8 cellular contexts compared by ENCODE assay signal in genomic region chr2:149040451-149040850, GRCh38. TPM values are rescaled to one million over a fixed set of nuclear protein-coding genes. Genes with fewer than 3 reads are reported as not detected.
DNase-seq lines count a peak whose midpoint lies in the region; ATAC-seq, FAIRE-seq and TF ChIP-seq lines count a peak whose summit lies in the region.

No MANE protein-coding gene starts in this region.

- H3K9ac ChIP-seq in K562 (ENCODE audit: insufficient read depth in 1 of 2, low read depth in 2 of 2, low read length in 2 of 2), result no peak overlapping the region
- H3K9ac ChIP-seq in parathyroid adenoma, result no peak overlapping the region

- H3K9me3 Mint-ChIP-seq in Calu3 (ENCODE audit: low read depth, unreplicated experiment), result no peaks in the 10 kb centered on the region
- H3K9me3 Mint-ChIP-seq in GM23338, result no peaks in the 10 kb centered on the region; the same call in 2 of the 3 replicates

- BruUV-seq in Calu3 (replicated peaks; lab: Mats Ljungman, UMichigan) (no TSS peak), OCI-LY7 (replicated peaks; lab: Mats Ljungman, UMichigan) (no TSS peak), K562 (replicated peaks; lab: Mats Ljungman, UMichigan) (no TSS peak)

- 0% methylated on average over 7 of the region's 7 CpGs for WGBS in K562 (ENCODE audit: insufficient coverage, low coverage, missing lambda C conversion rate)

- no peaks in the 10 kb centered on the region for H3K9me1 ChIP-seq in K562 (ENCODE audit: control insufficient read depth, insufficient read depth, low read length)

- H4K20me1 ChIP-seq in GM23338 (replicated peaks; ENCODE audit: insufficient read depth), result peaks cover 4% of the 10 kb centered on the region; the same call in 1 of the 2 replicates
- H4K20me1 ChIP-seq in OCI-LY7 (ENCODE audit: insufficient read depth, low read length), result no peaks in the 10 kb centered on the region
- H4K20me1 ChIP-seq in K562 (replicated peaks; ENCODE audit: control insufficient read depth, insufficient read depth, low read length), result no peaks in the 10 kb centered on the region

- H3K4me1 Mint-ChIP-seq in Calu3 (ENCODE audit: low read depth, unreplicated experiment) (no peaks in the 10 kb centered on the region), GM23338 (0 out of 3 replicates have a peak, but pooled peaks cover 2% of the 10 kb centered on the region)

- H3K4me2 ChIP-seq in GM23338, result no peak overlapping the region
- H3K4me2 ChIP-seq in OCI-LY7 (ENCODE audit: low read length), result no peak overlapping the region
- no peak overlapping the region for H3K4me2 ChIP-seq in K562 (ENCODE audit: insufficient read depth, low read length)
- no peak overlapping the region for H3K4me2 ChIP-seq in parathyroid adenoma (ENCODE audit: low read length)

- peaks cover 11% of the 10 kb centered on the region for H3K36me3 Mint-ChIP-seq in Calu3 (ENCODE audit: insufficient read depth, unreplicated experiment)
- H3K36me3 Mint-ChIP-seq in GM23338 (ENCODE audit: low read depth), result no peaks in the 10 kb centered on the region

- no peaks in the 10 kb centered on the region for H3K79me2 ChIP-seq in GM23338 (replicated peaks; ENCODE audit: insufficient read depth)
- H3K79me2 ChIP-seq in OCI-LY7 (ENCODE audit: insufficient read depth, low read depth, low read length), result no peaks in the 10 kb centered on the region
- H3K79me2 ChIP-seq in K562 (ENCODE audit: control insufficient read depth, insufficient read depth, low read length), result no peaks in the 10 kb centered on the region
- H3K79me2 ChIP-seq in parathyroid adenoma, result no peaks in the 10 kb centered on the region

- H3K27ac Mint-ChIP-seq in Calu3 (ENCODE audit: unreplicated experiment) (no peak overlapping the region), GM23338 (no peak overlapping the region)

- in situ Hi-C loops in K562 (cut with MboI), result no loop called here

- no peaks in the 10 kb centered on the region; the same call in 1 of the 2 replicates for H3K4me1 ChIP-seq in GM23338 (ENCODE audit: insufficient read depth)
- peaks cover 10% of the 10 kb centered on the region for H3K4me1 ChIP-seq in OCI-LY7 (ENCODE audit: insufficient read depth, low read length, poor library complexity, severe bottlenecking)
- peaks cover 0 to 10% of the 10 kb centered on the region in 2 experiments; a peak in 1 of 5 replicates for H3K4me1 ChIP-seq in K562 (replicated peaks in 1 of 2; ENCODE audit: control insufficient read depth in 2 of 2, insufficient read depth in 2 of 2, low read length in 2 of 2)
- no peaks in the 10 kb centered on the region for H3K4me1 ChIP-seq in parathyroid adenoma

- peak; percentile 11 to 61; a peak in 2 of 4 replicates for TF ChIP-seq RAD21 in K562 (CRISPR knock-in tag; conservative IDR thresholded peaks at IDR 0.05 in 1 of 2, IDR thresholded peaks at IDR 0.05 in 1 of 2)

- H3K9me3 ChIP-seq in OCI-LY7 (ENCODE audit: low read length) (no peaks in the 10 kb centered on the region), K562 (replicated peaks; ENCODE audit: control insufficient read depth, insufficient read depth, low read depth, low read length) (no peaks in the 10 kb centered on the region), parathyroid adenoma (ENCODE audit: control insufficient read depth, low read length) (no peaks in the 10 kb centered on the region)

- FAIRE-seq in K562 (lab: Jason Lieb, UNC), result peak; percentile 92

- peak; percentile 21 for TF ChIP-seq CTCF in Calu3 (IDR thresholded peaks at IDR 0.05; ENCODE audit: unreplicated experiment)
- peak; percentile 93 to 95 for TF ChIP-seq CTCF in GM23338 (conservative IDR thresholded peaks at IDR 0.05; ENCODE audit: low read depth in 2 of 2)
- peak; percentile 85 for TF ChIP-seq CTCF in OCI-LY7 (conservative IDR thresholded peaks at IDR 0.05; ENCODE audit: low read length)
- TF ChIP-seq CTCF in K562 (IDR thresholded peaks at IDR 0.05 in 2 of 3, conservative IDR thresholded peaks at IDR 0.05 in 1 of 3; ENCODE audit: insufficient read depth in 2 of 3, low read depth in 1 of 3, low read length in 3 of 3), result peak; percentile 74 to 86 (median 75)
- peak; percentile 22 for TF ChIP-seq CTCF in parathyroid adenoma (IDR thresholded peaks at IDR 0.05)

- H3K27ac ChIP-seq in GM23338 (ENCODE audit: low read depth) (no peak overlapping the region), OCI-LY7 (ENCODE audit: low read depth, low read length, poor library complexity, severe bottlenecking) (no peak overlapping the region), K562 (ENCODE audit: extremely low read depth, low read depth, low read length) (no peak overlapping the region), parathyroid adenoma (no peak overlapping the region)

- no peaks in the 10 kb centered on the region for H3F3A ChIP-seq in GM23338 (replicated peaks; ENCODE audit: low read depth)

- CTCF ChIA-PET in Calu3 (lab: Charles Lee), result interaction anchor here (0.6 to 0.8 kb wide), 2 partner anchors 225 to 273 kb away, joined by 3 to 5 read pairs; no protein-coding TSS in a partner anchor
- CTCF ChIA-PET in OCI-LY7 (lab: Charles Lee; ENCODE audit: unreplicated experiment), result no interaction called here
- CTCF ChIA-PET in K562 (lab: Yijun Ruan, JAX; ENCODE audit: low intra/inter-chr PET ratio), result interaction anchor here (0.8 kb wide), 1 partner anchor 521 kb away, joined by 4 read pairs; no protein-coding TSS in a partner anchor

- H3K9me2 ChIP-seq in GM23338 (ENCODE audit: insufficient read depth) (no peaks in the 10 kb centered on the region), OCI-LY7 (ENCODE audit: insufficient read depth, low read length) (no peaks in the 10 kb centered on the region)

- H3K4me3 ChIP-seq in GM23338 (no peak overlapping the region), OCI-LY7 (ENCODE audit: low read depth, low read length, poor library complexity, severe bottlenecking) (no peak overlapping the region), K562 (no peak overlapping the region), parathyroid adenoma (ENCODE audit: low read depth, low read length) (no peak overlapping the region)

- no peak for TF ChIP-seq EP300 in K562 (IDR thresholded peaks at IDR 0.05; ENCODE audit: low read length)

- H3K27me3 Mint-ChIP-seq in Calu3 (ENCODE audit: unreplicated experiment) (peaks cover 13% of the 10 kb centered on the region), GM23338 (ENCODE audit: insufficient read depth, low read depth, poor library complexity) (peaks cover 19% of the 10 kb centered on the region)

- no peaks in the 10 kb centered on the region for H3K36me3 ChIP-seq in GM23338 (ENCODE audit: insufficient read depth)
- no peaks in the 10 kb centered on the region for H3K36me3 ChIP-seq in OCI-LY7 (ENCODE audit: insufficient read depth, low read length)
- no peaks in the 10 kb centered on the region for H3K36me3 ChIP-seq in K562 (ENCODE audit: control insufficient read depth, insufficient read depth, low read length)
- H3K36me3 ChIP-seq in parathyroid adenoma (ENCODE audit: control insufficient read depth, insufficient read depth, low read length), result no peaks in the 10 kb centered on the region

- POLR2A ChIA-PET in OCI-LY7 (lab: Charles Lee) (interaction anchor here (1.4 kb wide), 1 partner anchor 15 kb away, joined by 3 read pairs; no protein-coding TSS in a partner anchor), K562 (lab: Yijun Ruan, JAX) (interaction anchor here (1.1 kb wide), 1 partner anchor 19 kb away, joined by 3 read pairs; no protein-coding TSS in a partner anchor)

- H3K27me3 ChIP-seq in GM23338 (ENCODE audit: insufficient read depth) (peaks cover 29% of the 10 kb centered on the region), K562 (ENCODE audit: control insufficient read depth in 2 of 2, insufficient read depth in 2 of 2, low read length in 2 of 2) (peaks cover 4 to 26% of the 10 kb centered on the region in 2 experiments; a peak in 3 of 5 replicates), parathyroid adenoma (ENCODE audit: control insufficient read depth, insufficient read depth, low read length) (no peaks in the 10 kb centered on the region)

- no peak overlapping the region for H2AFZ ChIP-seq in GM23338
- H2AFZ ChIP-seq in OCI-LY7 (ENCODE audit: low read length), result no peak overlapping the region
- H2AFZ ChIP-seq in K562 (ENCODE audit: low read depth, low read length), result no peak overlapping the region
- no peak overlapping the region for H2AFZ ChIP-seq in parathyroid adenoma

- ATAC-seq in GM23338 (peak; percentile 28), K562 (peak; percentile 88), GM21619 (IDR thresholded peaks at IDR 0.05; ENCODE audit: unreplicated experiment) (no peak), GM18873 (IDR thresholded peaks at IDR 0.05; ENCODE audit: low FRiP score, unreplicated experiment) (no peak)

- no peak overlapping the region for H3K4me3 Mint-ChIP-seq in Calu3 (ENCODE audit: low read depth, unreplicated experiment)
- H3K4me3 Mint-ChIP-seq in GM23338, result peak overlapping the region; percentile 34; the same call in 1 of the 3 replicates

- TF ChIP-seq POLR2A in K562 (conservative IDR thresholded peaks at IDR 0.05), result no peak

- peak; percentile 47 for DNase-seq in Calu3
- DNase-seq in GM23338 (ENCODE audit: low spot score), result peak; percentile 89
- peak; percentile 68 for DNase-seq in OCI-LY7 (ENCODE audit: low spot score)
- peak; percentile 72 to 79 (median 76) for DNase-seq in K562 (ENCODE audit: extremely low read depth in 1 of 4, low spot score in 3 of 4)
- DNase-seq in AG08395 (ENCODE audit: low spot score), result no peak

- intact Hi-C loops in Calu3 (cut with micrococcal nuclease; ENCODE audit: unreplicated experiment), result no loop called here
- intact Hi-C loops in OCI-LY7 (cut with micrococcal nuclease; ENCODE audit: unreplicated experiment), result loop anchor here (1.0 to 5.0 kb wide), 2 partner anchors 273 to 522 kb away; no protein-coding TSS in a partner anchor
- intact Hi-C loops in K562 (cut with micrococcal nuclease), result loop anchor here (1.0 kb wide), 1 partner anchor 521 kb away; no protein-coding TSS in a partner anchor

RNA-seq across cellular contexts. Expression of gene LYPD6B, which starts 2.0 kb away (rescaled TPM):
- total RNA-seq in Calu3 (2022), result 0.87 and 1.3 TPM in 2 replicates
- 1.7 and 3.1 TPM in 2 replicates for total RNA-seq in GM23338 (2014; rRNA removed; shearing (Covaris generic))
- polyA plus RNA-seq in GM23338 (2016; fragmentation: Nextera tagmentation; extraction: Ambion mirVana), result 3.4 and 3.6 TPM in 2 replicates
- not detected in 2 replicates for total RNA-seq in OCI-LY7 (2014; rRNA removed; shearing (Covaris generic))
- total RNA-seq in OCI-LY7 (2022), result not detected in 2 replicates
- not detected in 2 replicates for total RNA-seq in K562 (2011; cell fraction: chromatin; rRNA removed; ENCODE audit: low replicate concordance)
- not detected in 2 replicates for total RNA-seq in K562 (2011; cell fraction: nucleolus; rRNA removed)
- not detected in 2 replicates for total RNA-seq in K562 (2011; cell fraction: nucleoplasm; rRNA removed)
- total RNA-seq in K562 (2014; rRNA removed), result not detected in 2 replicates
- not detected in 2 replicates for total RNA-seq in K562 (2014; rRNA removed; fragmentation: Illumina TruSeq; extraction: Trizol)
- total RNA-seq in K562 (2015; rRNA removed; fragmentation: Illumina TruSeq; extraction: Trizol), result not detected in 2 replicates
- total RNA-seq in K562 (2021), result not detected in 2 replicates
- not detected in 2 replicates for polyA plus RNA-seq in K562 (2011; rRNA removed)
- polyA plus RNA-seq in K562 (2011; cell fraction: cytosol; rRNA removed), result not detected in 2 replicates
- polyA plus RNA-seq in K562 (2011; cell fraction: nucleus; rRNA removed), result not detected in 2 replicates
- not detected in 2 replicates for polyA plus RNA-seq in K562 (2012)
- not detected in 2 replicates for polyA plus RNA-seq in K562 (2014; fragmentation: Illumina TruSeq; extraction: Trizol)
- polyA plus RNA-seq in K562 (2014; fragmentation: Nextera tagmentation; extraction: Ambion mirVana), result not detected
- not detected in 2 replicates for polyA plus RNA-seq in K562 (2014; rRNA removed)
- polyA minus RNA-seq in K562 (2011; rRNA and poly(A)+ RNA removed), result not detected in 2 replicates
- not detected in 2 replicates for polyA minus RNA-seq in K562 (2011; cell fraction: cytosol; rRNA and poly(A)+ RNA removed)
- not detected in 2 replicates for polyA minus RNA-seq in K562 (2011; cell fraction: nucleus; rRNA and poly(A)+ RNA removed)

Comparison
In these comparisons a context has a peak if more than half of its experiments do, and no peak if none do; other contexts are left out.
1. CTCF ChIP-seq: peak in every context shown above with its lines; median percentile 94 in GM23338; 85 in OCI-LY7; 75 in K562; 22 in parathyroid adenoma; 21 in Calu3.
2. ATAC-seq: peak in GM23338 (single experiment) and K562 (single experiment); none in GM21619 (single experiment) and GM18873 (single experiment).